ENCODE assay signal across 1 cellular context in the genomic region with DNA sequence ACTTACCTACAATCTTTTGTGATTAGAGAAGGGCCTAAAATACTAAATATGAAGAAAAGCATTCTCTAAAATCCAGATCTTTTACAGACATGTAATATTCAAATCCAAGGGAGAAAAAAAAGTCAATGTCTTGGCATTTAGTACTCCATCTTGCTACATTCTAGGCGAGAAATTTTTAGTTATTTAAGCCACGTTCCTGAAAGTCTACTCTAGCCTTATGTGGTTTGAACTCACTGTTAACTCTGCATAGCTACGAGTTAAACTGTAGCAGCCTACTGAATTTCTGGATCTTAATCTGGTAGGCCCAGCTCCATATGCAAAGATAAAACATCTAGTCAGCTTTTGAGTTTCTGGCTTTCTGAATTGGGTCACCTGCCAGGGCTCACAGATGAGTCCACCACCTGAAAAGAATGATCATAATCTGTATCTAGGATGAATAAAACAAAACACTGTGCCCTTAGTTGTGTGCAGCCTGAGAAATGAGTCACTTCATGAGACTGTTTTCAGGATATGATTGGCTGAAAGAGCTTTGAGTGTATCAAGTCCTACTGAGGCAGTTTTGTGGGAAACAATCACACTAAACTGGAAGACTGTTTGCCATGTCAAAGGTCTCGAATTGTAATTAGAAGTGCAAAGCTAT.
TF ChIP-seq lines count a peak whose summit lies in the region.

No MANE protein-coding gene starts in this region.

TF ChIP-seq in K562, 482 proteins besides CTCF, POLR2A, EP300 and RAD21 (continues in another document):
- TF ChIP-seq FOSL1 (tag; conservative IDR thresholded peaks at IDR 0.05) (peak; percentile 37; the same call in 1 of the 2 replicates), EP400 (IDR thresholded peaks at IDR 0.05) (no peak), STAT5A (IDR thresholded peaks at IDR 0.05; ENCODE audit: borderline replicate concordance, low read length) (no peak), E2F3 (CRISPR knock-in tag; IDR thresholded peaks at IDR 0.05) (no peak), PURB (CRISPR knock-in tag; IDR thresholded peaks at IDR 0.05; ENCODE audit: low read depth) (no peak), TRIM28 (IDR thresholded peaks at IDR 0.05) (no peak), SMAD4 (CRISPR knock-in tag; conservative IDR thresholded peaks at IDR 0.05) (0 out of 2 replicates have a peak, but pooled peaks have one; percentile 28), SP1 (CRISPR knock-in tag; IDR thresholded peaks at IDR 0.05) (no peak), ZNF639 (CRISPR knock-in tag; conservative IDR thresholded peaks at IDR 0.05 in 1 of 2, IDR thresholded peaks at IDR 0.05 in 1 of 2) (no peak), NCOR1 (IDR thresholded peaks at IDR 0.05) (0 out of 2 replicates have a peak, but pooled peaks have one; percentile 17), RFX5 (IDR thresholded peaks at IDR 0.05; ENCODE audit: low read depth, low read length) (no peak), CXXC5 (CRISPR knock-in tag; IDR thresholded peaks at IDR 0.05) (0 out of 2 replicates have a peak, but pooled peaks have one; percentile 22), SMAD2 (IDR thresholded peaks at IDR 0.05; ENCODE audit: low read depth, low read length) (no peak), SMARCE1 (IDR thresholded peaks at IDR 0.05) (0 out of 2 replicates have a peak, but pooled peaks have one; percentile 17), MAFK (IDR thresholded peaks at IDR 0.05; ENCODE audit: low read length) (no peak), ZFX (CRISPR knock-in tag; IDR thresholded peaks at IDR 0.05) (peak; percentile 29; the same call in 1 of the 2 replicates), NR4A1 (CRISPR knock-in tag; IDR thresholded peaks at IDR 0.05) (no peak), NR4A1 (tag; IDR thresholded peaks at IDR 0.05) (peak; percentile 72), TAL1 (IDR thresholded peaks at IDR 0.05) (no peak), JUND (IDR thresholded peaks at IDR 0.05; ENCODE audit: borderline replicate concordance, low read depth, low read length) (0 out of 2 replicates have a peak, but pooled peaks have one; percentile 54), JUND (tag; IDR thresholded peaks at IDR 0.05; ENCODE audit: borderline replicate concordance, low read depth, low read length) (no peak), SETDB1 (IDR thresholded peaks at IDR 0.05; ENCODE audit: low read length) (no peak), REST (CRISPR knock-in tag; IDR thresholded peaks at IDR 0.05; ENCODE audit: low read depth) (no peak), NFIC (IDR thresholded peaks at IDR 0.05) (no peak), HMG20B (CRISPR knock-in tag; IDR thresholded peaks at IDR 0.05) (no peak), PREB (CRISPR knock-in tag; IDR thresholded peaks at IDR 0.05) (no peak)
- TF ChIP-seq, protein P1, sequence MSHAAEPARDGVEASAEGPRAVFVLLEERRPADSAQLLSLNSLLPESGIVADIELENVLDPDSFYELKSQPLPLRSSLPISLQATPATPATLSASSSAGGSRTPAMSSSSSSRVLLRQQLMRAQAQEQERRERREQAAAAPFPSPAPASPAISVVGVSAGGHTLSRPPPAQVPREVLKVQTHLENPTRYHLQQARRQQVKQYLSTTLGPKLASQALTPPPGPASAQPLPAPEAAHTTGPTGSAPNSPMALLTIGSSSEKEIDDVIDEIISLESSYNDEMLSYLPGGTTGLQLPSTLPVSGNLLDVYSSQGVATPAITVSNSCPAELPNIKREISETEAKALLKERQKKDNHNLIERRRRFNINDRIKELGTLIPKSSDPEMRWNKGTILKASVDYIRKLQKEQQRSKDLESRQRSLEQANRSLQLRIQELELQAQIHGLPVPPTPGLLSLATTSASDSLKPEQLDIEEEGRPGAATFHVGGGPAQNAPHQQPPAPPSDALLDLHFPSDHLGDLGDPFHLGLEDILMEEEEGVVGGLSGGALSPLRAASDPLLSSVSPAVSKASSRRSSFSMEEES (CRISPR knock-in tag; IDR thresholded peaks at IDR 0.05): no peak
- TF ChIP-seq, protein P2, sequence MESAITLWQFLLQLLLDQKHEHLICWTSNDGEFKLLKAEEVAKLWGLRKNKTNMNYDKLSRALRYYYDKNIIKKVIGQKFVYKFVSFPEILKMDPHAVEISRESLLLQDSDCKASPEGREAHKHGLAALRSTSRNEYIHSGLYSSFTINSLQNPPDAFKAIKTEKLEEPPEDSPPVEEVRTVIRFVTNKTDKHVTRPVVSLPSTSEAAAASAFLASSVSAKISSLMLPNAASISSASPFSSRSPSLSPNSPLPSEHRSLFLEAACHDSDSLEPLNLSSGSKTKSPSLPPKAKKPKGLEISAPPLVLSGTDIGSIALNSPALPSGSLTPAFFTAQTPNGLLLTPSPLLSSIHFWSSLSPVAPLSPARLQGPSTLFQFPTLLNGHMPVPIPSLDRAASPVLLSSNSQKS (CRISPR knock-in tag; IDR thresholded peaks at IDR 0.05): no peak
- TF ChIP-seq, protein P3, sequence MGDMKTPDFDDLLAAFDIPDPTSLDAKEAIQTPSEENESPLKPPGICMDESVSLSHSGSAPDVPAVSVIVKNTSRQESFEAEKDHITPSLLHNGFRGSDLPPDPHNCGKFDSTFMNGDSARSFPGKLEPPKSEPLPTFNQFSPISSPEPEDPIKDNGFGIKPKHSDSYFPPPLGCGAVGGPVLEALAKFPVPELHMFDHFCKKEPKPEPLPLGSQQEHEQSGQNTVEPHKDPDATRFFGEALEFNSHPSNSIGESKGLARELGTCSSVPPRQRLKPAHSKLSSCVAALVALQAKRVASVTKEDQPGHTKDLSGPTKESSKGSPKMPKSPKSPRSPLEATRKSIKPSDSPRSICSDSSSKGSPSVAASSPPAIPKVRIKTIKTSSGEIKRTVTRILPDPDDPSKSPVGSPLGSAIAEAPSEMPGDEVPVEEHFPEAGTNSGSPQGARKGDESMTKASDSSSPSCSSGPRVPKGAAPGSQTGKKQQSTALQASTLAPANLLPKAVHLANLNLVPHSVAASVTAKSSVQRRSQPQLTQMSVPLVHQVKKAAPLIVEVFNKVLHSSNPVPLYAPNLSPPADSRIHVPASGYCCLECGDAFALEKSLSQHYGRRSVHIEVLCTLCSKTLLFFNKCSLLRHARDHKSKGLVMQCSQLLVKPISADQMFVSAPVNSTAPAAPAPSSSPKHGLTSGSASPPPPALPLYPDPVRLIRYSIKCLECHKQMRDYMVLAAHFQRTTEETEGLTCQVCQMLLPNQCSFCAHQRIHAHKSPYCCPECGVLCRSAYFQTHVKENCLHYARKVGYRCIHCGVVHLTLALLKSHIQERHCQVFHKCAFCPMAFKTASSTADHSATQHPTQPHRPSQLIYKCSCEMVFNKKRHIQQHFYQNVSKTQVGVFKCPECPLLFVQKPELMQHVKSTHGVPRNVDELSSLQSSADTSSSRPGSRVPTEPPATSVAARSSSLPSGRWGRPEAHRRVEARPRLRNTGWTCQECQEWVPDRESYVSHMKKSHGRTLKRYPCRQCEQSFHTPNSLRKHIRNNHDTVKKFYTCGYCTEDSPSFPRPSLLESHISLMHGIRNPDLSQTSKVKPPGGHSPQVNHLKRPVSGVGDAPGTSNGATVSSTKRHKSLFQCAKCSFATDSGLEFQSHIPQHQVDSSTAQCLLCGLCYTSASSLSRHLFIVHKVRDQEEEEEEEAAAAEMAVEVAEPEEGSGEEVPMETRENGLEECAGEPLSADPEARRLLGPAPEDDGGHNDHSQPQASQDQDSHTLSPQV (IDR thresholded peaks at IDR 0.05): peak; percentile 89
- TF ChIP-seq, protein P4, sequence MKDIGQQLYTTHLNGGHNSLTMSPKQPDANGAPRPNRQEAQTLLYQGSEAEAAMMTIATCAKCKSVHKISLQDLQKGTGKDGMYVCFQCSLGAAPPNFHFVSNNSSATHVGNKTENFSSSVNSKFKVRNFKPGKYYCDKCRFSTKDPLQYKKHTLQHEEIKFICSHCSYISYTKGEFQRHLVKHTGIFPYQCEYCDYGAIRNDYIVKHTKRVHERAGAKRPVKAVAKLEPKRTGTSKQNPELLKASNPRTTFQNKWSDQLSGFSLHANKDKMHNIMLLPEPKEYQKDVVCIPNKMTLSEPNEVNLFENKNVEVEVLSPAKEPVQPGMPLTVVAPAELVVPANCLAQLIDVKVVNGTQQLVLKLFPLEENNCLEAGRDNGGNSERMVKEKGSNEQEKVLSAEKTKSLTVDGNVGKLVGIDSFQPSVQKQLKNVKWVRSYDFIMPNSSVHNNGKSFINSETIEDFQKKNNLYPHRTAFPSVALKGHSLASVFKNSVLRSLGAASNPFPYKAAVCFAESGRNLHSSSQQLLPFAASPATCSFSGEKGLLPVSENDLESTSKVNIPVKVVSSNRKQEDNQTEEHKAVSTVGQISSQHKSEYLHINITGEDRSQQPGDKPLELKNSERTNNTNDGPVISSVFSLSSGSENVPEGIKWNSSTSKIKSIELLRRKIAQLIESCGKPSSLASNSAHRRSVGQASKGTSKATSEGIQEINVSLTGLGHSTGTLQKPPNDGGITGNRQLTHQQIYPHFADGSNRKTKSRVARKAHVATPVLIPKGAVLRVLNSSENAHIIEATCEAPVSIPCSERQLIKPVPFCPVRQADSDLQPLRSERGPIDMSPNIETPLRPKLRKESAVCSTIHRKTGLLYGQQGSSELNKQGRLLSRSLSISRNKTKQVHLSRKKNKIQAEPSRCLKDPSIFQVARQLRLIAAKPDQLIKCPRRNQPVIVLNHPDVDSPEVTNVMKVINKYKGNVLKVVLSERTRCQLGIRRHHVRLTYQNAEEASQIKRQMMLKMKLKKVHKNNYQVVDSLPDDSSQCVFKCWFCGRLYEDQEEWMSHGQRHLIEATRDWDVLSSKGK (CRISPR knock-in tag; IDR thresholded peaks at IDR 0.05): no peak
- TF ChIP-seq, protein P5, sequence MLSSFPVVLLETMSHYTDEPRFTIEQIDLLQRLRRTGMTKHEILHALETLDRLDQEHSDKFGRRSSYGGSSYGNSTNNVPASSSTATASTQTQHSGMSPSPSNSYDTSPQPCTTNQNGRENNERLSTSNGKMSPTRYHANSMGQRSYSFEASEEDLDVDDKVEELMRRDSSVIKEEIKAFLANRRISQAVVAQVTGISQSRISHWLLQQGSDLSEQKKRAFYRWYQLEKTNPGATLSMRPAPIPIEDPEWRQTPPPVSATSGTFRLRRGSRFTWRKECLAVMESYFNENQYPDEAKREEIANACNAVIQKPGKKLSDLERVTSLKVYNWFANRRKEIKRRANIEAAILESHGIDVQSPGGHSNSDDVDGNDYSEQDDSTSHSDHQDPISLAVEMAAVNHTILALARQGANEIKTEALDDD (IDR thresholded peaks at IDR 0.05): peak; percentile 55; the same call in 1 of the 2 replicates
- TF ChIP-seq, protein P6, sequence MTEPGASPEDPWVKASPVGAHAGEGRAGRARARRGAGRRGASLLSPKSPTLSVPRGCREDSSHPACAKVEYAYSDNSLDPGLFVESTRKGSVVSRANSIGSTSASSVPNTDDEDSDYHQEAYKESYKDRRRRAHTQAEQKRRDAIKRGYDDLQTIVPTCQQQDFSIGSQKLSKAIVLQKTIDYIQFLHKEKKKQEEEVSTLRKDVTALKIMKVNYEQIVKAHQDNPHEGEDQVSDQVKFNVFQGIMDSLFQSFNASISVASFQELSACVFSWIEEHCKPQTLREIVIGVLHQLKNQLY (CRISPR knock-in tag; conservative IDR thresholded peaks at IDR 0.05): no peak
- TF ChIP-seq, protein P7, sequence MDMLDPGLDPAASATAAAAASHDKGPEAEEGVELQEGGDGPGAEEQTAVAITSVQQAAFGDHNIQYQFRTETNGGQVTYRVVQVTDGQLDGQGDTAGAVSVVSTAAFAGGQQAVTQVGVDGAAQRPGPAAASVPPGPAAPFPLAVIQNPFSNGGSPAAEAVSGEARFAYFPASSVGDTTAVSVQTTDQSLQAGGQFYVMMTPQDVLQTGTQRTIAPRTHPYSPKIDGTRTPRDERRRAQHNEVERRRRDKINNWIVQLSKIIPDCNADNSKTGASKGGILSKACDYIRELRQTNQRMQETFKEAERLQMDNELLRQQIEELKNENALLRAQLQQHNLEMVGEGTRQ (CRISPR knock-in tag; IDR thresholded peaks at IDR 0.05): no peak
